1 cellular context compared by ENCODE assay signal in genomic region chr14:67619446-67620216, GRCh38.
A peak's percentile ranks its signal among the peaks of the same experiment; 100 is the strongest.
TF ChIP-seq lines count a peak whose summit lies in the region.

Gene ARG2, plus strand, starts transcription at chr14:67619920. Its CDS starts 58 bp downstream, at chr14:67619978.

TF ChIP-seq in HepG2, 621 proteins besides CTCF, POLR2A, EP300 and RAD21 (continued from another document and continues in another):
- no peak for TF ChIP-seq ZBTB40 (IDR thresholded peaks at IDR 0.05)
- TF ChIP-seq ZBTB40 (CRISPR knock-in tag; IDR thresholded peaks at IDR 0.05), result peak; percentile 56; the same call in 1 of the 2 replicates
- TF ChIP-seq ZNF556 (CRISPR knock-in tag; IDR thresholded peaks at IDR 0.05; ENCODE audit: borderline replicate concordance), result no peak; the same call in 1 of the 2 replicates
- TF ChIP-seq PCBP1 (IDR thresholded peaks at IDR 0.05; ENCODE audit: borderline replicate concordance, low read depth, low read length), result no peak
- TF ChIP-seq ZNF839 (CRISPR knock-in tag; IDR thresholded peaks at IDR 0.05; ENCODE audit: borderline replicate concordance), result no peak
- peak; percentile 54; the same call in 1 of the 2 replicates for TF ChIP-seq MTERF4 (CRISPR knock-in tag; IDR thresholded peaks at IDR 0.05)
- TF ChIP-seq ZNF614 (CRISPR knock-in tag; IDR thresholded peaks at IDR 0.05; ENCODE audit: borderline replicate concordance), result peak; percentile 48; the same call in 1 of the 2 replicates
- TF ChIP-seq ZNF598 (CRISPR knock-in tag; IDR thresholded peaks at IDR 0.05; ENCODE audit: borderline replicate concordance), result peak; percentile 34; the same call in 1 of the 2 replicates
- TF ChIP-seq ZNF414 (CRISPR knock-in tag; IDR thresholded peaks at IDR 0.05), result no peak
- no peak for TF ChIP-seq RORA (CRISPR knock-in tag; IDR thresholded peaks at IDR 0.05)
- TF ChIP-seq SNAPC4 (CRISPR knock-in tag; IDR thresholded peaks at IDR 0.05), result no peak; the same call in 1 of the 2 replicates
- TF ChIP-seq ZNF335 (CRISPR knock-in tag; IDR thresholded peaks at IDR 0.05), result peak; percentile 87
- no peak for TF ChIP-seq NFE2 (CRISPR knock-in tag; IDR thresholded peaks at IDR 0.05)
- TF ChIP-seq NBN (conservative IDR thresholded peaks at IDR 0.05), result no peak
- TF ChIP-seq SNRNP70 (IDR thresholded peaks at IDR 0.05; ENCODE audit: low read depth, low read length), result no peak
- no peak for TF ChIP-seq AHDC1 (CRISPR knock-in tag; IDR thresholded peaks at IDR 0.05; ENCODE audit: borderline replicate concordance)
- TF ChIP-seq ISL2 (CRISPR knock-in tag; IDR thresholded peaks at IDR 0.05), result no peak
- TF ChIP-seq FOXO1 (CRISPR knock-in tag; IDR thresholded peaks at IDR 0.05), result peak; percentile 47; the same call in 1 of the 2 replicates
- TF ChIP-seq ZNF788 (CRISPR knock-in tag; IDR thresholded peaks at IDR 0.05; ENCODE audit: borderline replicate concordance), result peak; percentile 74; the same call in 1 of the 2 replicates
- peak; percentile 4; the same call in 1 of the 2 replicates for TF ChIP-seq STAG1 (CRISPR knock-in tag; IDR thresholded peaks at IDR 0.05)
- no peak for TF ChIP-seq ZNF563 (CRISPR knock-in tag; IDR thresholded peaks at IDR 0.05)
- no peak for TF ChIP-seq ZNF780A (CRISPR knock-in tag; IDR thresholded peaks at IDR 0.05)
- TF ChIP-seq ZNF580 (CRISPR knock-in tag; IDR thresholded peaks at IDR 0.05; ENCODE audit: borderline replicate concordance, low read depth), result no peak
- peak; percentile 74; the same call in 1 of the 2 replicates for TF ChIP-seq SAFB2 (CRISPR knock-in tag; IDR thresholded peaks at IDR 0.05; ENCODE audit: borderline replicate concordance, low read depth)
- no peak for TF ChIP-seq ZNF720 (CRISPR knock-in tag; IDR thresholded peaks at IDR 0.05)
- TF ChIP-seq TOE1 (CRISPR knock-in tag; IDR thresholded peaks at IDR 0.05), result no peak
- peak; percentile 65 for TF ChIP-seq ZFY (CRISPR knock-in tag; IDR thresholded peaks at IDR 0.05)
- no peak for TF ChIP-seq ZNF562 (CRISPR knock-in tag; IDR thresholded peaks at IDR 0.05; ENCODE audit: borderline replicate concordance)
- TF ChIP-seq RBFOX2 (IDR thresholded peaks at IDR 0.05; ENCODE audit: low read depth, low read length), result peak; percentile 77
- TF ChIP-seq TEAD3 (CRISPR knock-in tag; optimal IDR thresholded peaks at IDR 0.05; ENCODE audit: borderline replicate concordance), result peak; percentile 39
- 0 out of 2 replicates have a peak, but pooled peaks have one; percentile 63 for TF ChIP-seq ZFP82 (CRISPR knock-in tag; IDR thresholded peaks at IDR 0.05; ENCODE audit: borderline replicate concordance)
